ENCODE assay signal across 8 cellular contexts in the genomic region with DNA sequence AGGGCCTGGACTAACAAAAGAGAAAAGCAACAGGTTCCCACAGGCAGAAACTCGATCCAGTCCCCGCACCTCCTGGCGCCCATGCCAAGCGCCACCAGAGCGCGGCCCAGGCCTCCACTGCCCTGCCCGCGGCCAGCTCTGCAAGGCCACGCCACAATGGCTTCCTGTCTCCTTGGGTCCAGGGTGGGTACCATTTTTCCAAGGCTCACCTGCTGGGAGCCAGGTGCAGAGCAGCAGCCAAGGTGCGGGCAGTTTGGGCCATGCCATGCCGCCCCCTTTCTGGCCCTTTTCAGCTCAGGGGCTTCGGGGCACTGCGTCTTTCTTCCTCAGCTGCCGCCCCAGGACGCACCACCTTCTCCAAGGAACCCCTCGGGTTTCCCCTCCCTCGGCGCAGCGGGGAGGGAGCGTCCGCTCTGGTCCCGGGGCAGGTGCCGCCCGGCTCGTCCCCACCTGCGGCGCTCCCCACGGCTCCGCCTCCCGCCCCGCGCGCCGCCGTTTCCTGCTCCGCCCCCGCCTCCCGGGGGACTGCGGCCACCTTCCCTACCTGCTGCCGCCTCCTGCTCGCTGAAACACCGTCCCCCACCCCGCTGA. TPM values are rescaled to one million over a fixed set of nuclear protein-coding genes. Genes with fewer than 3 reads are reported as not detected.
DNase-seq lines count a peak whose midpoint lies in the region; ATAC-seq and TF ChIP-seq lines count a peak whose summit lies in the region.

A gene (minus strand): TSS at position 437 of the 591 bp plus-strand sequence. CDS start 170 bp downstream, at position 267.

- no peaks in the 10 kb centered on the region for H3K9me3 Mint-ChIP-seq in activated CD8-positive, alpha-beta T cell treated with anti-CD3 and anti-CD28 coated beads for 36 hours

- WGBS in liver, result 13% methylated on average over 43 of the region's 43 CpGs

- peaks cover 36% of the 10 kb centered on the region for H3K27me3 Mint-ChIP-seq in activated CD8-positive, alpha-beta T cell treated with anti-CD3 and anti-CD28 coated beads for 36 hours

- H3K4me1 ChIP-seq in cardiac muscle cell (ENCODE audit: low read depth) (peaks cover 4% of the 10 kb centered on the region), HUES48 (ENCODE audit: control insufficient read depth, insufficient read depth, low read length) (peaks cover 9% of the 10 kb centered on the region; the same call in 1 of the 2 replicates), liver (ENCODE audit: control insufficient read depth in 4 of 4, insufficient read depth in 4 of 4, low read length in 3 of 4) (peaks cover 0 to 7% (median 2%) of the 10 kb centered on the region in 4 donors)

- peaks cover 31% of the 10 kb centered on the region for H3K27me3 ChIP-seq in cardiac muscle cell
- 0 out of 2 replicates have a peak, but pooled peaks cover 3% of the 10 kb centered on the region for H3K27me3 ChIP-seq in HUES48 (ENCODE audit: control insufficient read depth, insufficient read depth, low read length)
- H3K27me3 ChIP-seq in liver (ENCODE audit: control insufficient read depth in 4 of 4, insufficient read depth in 4 of 4, low read length in 3 of 4), result no peaks in the 10 kb centered on the region

- POLR2A ChIA-PET in activated CD8-positive, alpha-beta T cell treated with anti-CD3 and anti-CD28 coated beads for 36 hours (lab: Charles Lee), result no interaction called here

- no peak within 1 kb of the TSS for H3K27ac Mint-ChIP-seq in activated CD8-positive, alpha-beta T cell treated with anti-CD3 and anti-CD28 coated beads for 36 hours

- ATAC-seq in left cardiac atrium (no peak), GM19395 (IDR thresholded peaks at IDR 0.05; ENCODE audit: unreplicated experiment) (no peak)
- ATAC-seq in activated CD8-positive, alpha-beta T cell treated with anti-CD3 and anti-CD28 coated beads for 36 hours, result no peak

- H3K9me3 ChIP-seq in cardiac muscle cell (ENCODE audit: low read depth), result no peaks in the 10 kb centered on the region
- no peaks in the 10 kb centered on the region for H3K9me3 ChIP-seq in HUES48 (ENCODE audit: control insufficient read depth, insufficient read depth, low read length)
- no peaks in the 10 kb centered on the region for H3K9me3 ChIP-seq in liver (ENCODE audit: control insufficient read depth in 4 of 4, low read length in 3 of 4)

- H3K36me3 ChIP-seq in cardiac muscle cell, result no peaks in the 10 kb centered on the region
- H3K36me3 ChIP-seq in HUES48 (ENCODE audit: control insufficient read depth, insufficient read depth, low read length), result no peaks in the 10 kb centered on the region
- H3K36me3 ChIP-seq in liver (ENCODE audit: control insufficient read depth in 4 of 4, insufficient read depth in 3 of 4, low read depth in 1 of 4, low read length in 3 of 4), result no peaks in the 10 kb centered on the region

- CTCF ChIA-PET in activated CD8-positive, alpha-beta T cell treated with anti-CD3 and anti-CD28 coated beads for 36 hours (lab: Charles Lee), result no interaction called here

- peak within 1 kb of the TSS; percentile 10 for H3K4me3 Mint-ChIP-seq in activated CD8-positive, alpha-beta T cell treated with anti-CD3 and anti-CD28 coated beads for 36 hours

- H3K4me3 ChIP-seq in cardiac muscle cell (peak within 1 kb of the TSS; percentile 36), HUES48 (ENCODE audit: low read depth, low read length) (peak within 1 kb of the TSS; percentile 81), liver (ENCODE audit: low read depth in 1 of 3, low read length in 3 of 3) (peak within 1 kb of the TSS; percentile 51 to 71 (median 58))

- intact Hi-C loops in left cardiac atrium (cut with DNase I), result no loop called here
- intact Hi-C loops in activated CD8-positive, alpha-beta T cell treated with anti-CD3 and anti-CD28 coated beads for 36 hours (cut with micrococcal nuclease), result no loop called here

- no peak for TF ChIP-seq RAD21 in liver (IDR thresholded peaks at IDR 0.05)

- no peaks in the 10 kb centered on the region for H3K4me1 Mint-ChIP-seq in activated CD8-positive, alpha-beta T cell treated with anti-CD3 and anti-CD28 coated beads for 36 hours (ENCODE audit: low read depth)

- H3K27ac ChIP-seq in cardiac muscle cell, result no peak within 1 kb of the TSS
- no peak within 1 kb of the TSS for H3K27ac ChIP-seq in HUES48 (ENCODE audit: low read depth, low read length)
- H3K27ac ChIP-seq in liver (ENCODE audit: low read depth in 1 of 2, low read length in 2 of 2), result no peak within 1 kb of the TSS

- DNase-seq in cardiac muscle cell (ENCODE audit: low read depth in 1 of 2, low spot score in 1 of 2), result peak in 1 of 2 donors; percentile 19
- DNase-seq in left cardiac atrium, result no peak
- DNase-seq in activated CD8-positive, alpha-beta T cell treated with anti-CD3 and anti-CD28 coated beads for 36 hours, result peak; percentile 16
- no peak for DNase-seq in NOMO-1 (lab: John Stamatoyannopoulos, UW; ENCODE audit: unreplicated experiment in 2 of 2)
- DNase-seq in activated effector memory CD4-positive, alpha-beta T cell treated with anti-CD3 and anti-CD28 coated beads, Interleukin-2, amount 50 U/mL, for 16 hours, result no peak

- TF ChIP-seq CTCF in cardiac muscle cell (IDR thresholded peaks at IDR 0.05; ENCODE audit: low read depth, low read length) (no peak), liver (IDR thresholded peaks at IDR 0.05; ENCODE audit: low read depth, low read length, missing input control) (no peak)
- TF ChIP-seq CTCF in activated CD8-positive, alpha-beta T cell treated with anti-CD3 and anti-CD28 coated beads for 36 hours (IDR thresholded peaks at IDR 0.05), result no peak

- H3K36me3 Mint-ChIP-seq in activated CD8-positive, alpha-beta T cell treated with anti-CD3 and anti-CD28 coated beads for 36 hours (ENCODE audit: low read depth), result no peaks in the 10 kb centered on the region

- H3K9ac ChIP-seq in HUES48 (ENCODE audit: low read depth, low read length) (peak within 1 kb of the TSS; percentile 69; the same call in 1 of the 2 replicates), liver (ENCODE audit: low read depth in 1 of 2, low read length in 2 of 2) (no peak within 1 kb of the TSS)

TF ChIP-seq in liver, 16 proteins besides CTCF, POLR2A, EP300 and RAD21:
- TF ChIP-seq EGR1 (IDR thresholded peaks at IDR 0.05; ENCODE audit: low read depth in 2 of 2), result peak in 1 of 2 donors; percentile 41
- no peak for TF ChIP-seq JUND (IDR thresholded peaks at IDR 0.05)
TF ChIP-seq in liver: peak in this region for 1.

RNA-seq across cellular contexts. Expression of the gene that starts here (rescaled TPM):
- total RNA-seq in cardiac muscle cell (0.30 TPM in 1 of 2 replicates, not detected in the other), left cardiac atrium (not detected), liver (1 to 10 TPM in 1 of 2 donors, under 1 TPM in 1; 0.17 to 1.7 TPM)
- polyA plus RNA-seq in cardiac muscle cell (not detected in 2 replicates), liver (under 1 TPM; 0.07 to 0.21 TPM)
- not detected for total RNA-seq in activated CD8-positive, alpha-beta T cell treated with anti-CD3 and anti-CD28 coated beads for 36 hours

Comparison
In these comparisons a context has a peak if more than half of its experiments do, and no peak if none do; other contexts are left out.
1. Peak in DNase-seq in activated CD8-positive, alpha-beta T cell treated with anti-CD3 and anti-CD28 coated beads for 36 hours; RNA of the gene not detected or under 1 TPM.